Comparison of ENCODE assay signal across 22 cellular contexts in genomic region chr18:58843662-58844035, GRCh38. TPM values are rescaled to one million over a fixed set of nuclear protein-coding genes. Genes with fewer than 3 reads are reported as not detected.
DNase-seq lines count a peak whose midpoint lies in the region; ATAC-seq and TF ChIP-seq lines count a peak whose summit lies in the region.
"Had no signal": no experiment of that assay in that cellular context is flagged by ENCODE, and none has a peak within 500 bp of the region (broad histone marks: within the 10 kb centered on the region; RNA-seq: fewer than 3 reads in every experiment).

No MANE protein-coding gene starts in this region.

- peaks cover 18% of the 10 kb centered on the region for H3K4me1 Mint-ChIP-seq in stimulated activated memory B cell treated with anti-CD40 and anti-IgM and Interleukin-4, amounts not matched to agents 10 μg/mL and 1 μg/mL and 100 μg/mL, for 72 hours
- peaks cover 68% of the 10 kb centered on the region for H3K4me1 Mint-ChIP-seq in WTC11

- peak overlapping the region; percentile 64 for H3K27ac Mint-ChIP-seq in stimulated activated memory B cell treated with anti-CD40 and anti-IgM and Interleukin-4, amounts not matched to agents 10 μg/mL and 1 μg/mL and 100 μg/mL, for 72 hours
- no peak overlapping the region for H3K27ac Mint-ChIP-seq in WTC11
- H3K27ac Mint-ChIP-seq: activated naive CD4-positive, alpha-beta T cell treated with anti-CD3 and anti-CD28 coated beads, Interleukin-2, amount 50 U/mL, for 24 hours; activated T-cell treated with anti-CD3 and anti-CD28 coated beads, Interleukin-2, amount 50 U/mL, for 72 hours; naive thymus-derived CD8-positive, alpha-beta T cell had no signal

- H3K36me3 Mint-ChIP-seq in stimulated activated memory B cell treated with anti-CD40 and anti-IgM and Interleukin-4, amounts not matched to agents 10 μg/mL and 1 μg/mL and 100 μg/mL, for 72 hours = no peaks in the 10 kb centered on the region
- no peaks in the 10 kb centered on the region; the same call in 1 of the 2 replicates for H3K36me3 Mint-ChIP-seq in WTC11
- H3K36me3 Mint-ChIP-seq: activated naive CD4-positive, alpha-beta T cell treated with anti-CD3 and anti-CD28 coated beads, Interleukin-2, amount 50 U/mL, for 24 hours had no signal

- ATAC-seq in stimulated activated memory B cell treated with anti-CD40 and anti-IgM and Interleukin-4, amounts not matched to agents 10 μg/mL and 1 μg/mL and 100 μg/mL, for 72 hours = no peak
- ATAC-seq in GM19455 (IDR thresholded peaks at IDR 0.05; ENCODE audit: unreplicated experiment) = no peak
- ATAC-seq in WTC11 = no peak
- ATAC-seq: activated T-cell treated with anti-CD3 and anti-CD28 coated beads, Interleukin-2, amount 50 U/mL, for 72 hours; HepG2; naive thymus-derived CD8-positive, alpha-beta T cell; upper lobe of right lung had no signal

- no peak overlapping the region for H3K4me3 Mint-ChIP-seq in stimulated activated memory B cell treated with anti-CD40 and anti-IgM and Interleukin-4, amounts not matched to agents 10 μg/mL and 1 μg/mL and 100 μg/mL, for 72 hours
- H3K4me3 Mint-ChIP-seq in WTC11 = no peak overlapping the region
- H3K4me3 Mint-ChIP-seq: activated naive CD4-positive, alpha-beta T cell treated with anti-CD3 and anti-CD28 coated beads, Interleukin-2, amount 50 U/mL, for 24 hours; activated T-cell treated with anti-CD3 and anti-CD28 coated beads, Interleukin-2, amount 50 U/mL, for 72 hours; naive thymus-derived CD8-positive, alpha-beta T cell had no signal

- DNase-seq in NCI-H1105 treated with DMSO at 0.1 percent for 48 hours (lab: John Stamatoyannopoulos, UW) = peak; percentile 19
- DNase-seq in NCI-H1105 (lab: John Stamatoyannopoulos, UW) = no peak
- peak; percentile 97 for DNase-seq in NCI-H69 (lab: John Stamatoyannopoulos, UW)
- DNase-seq in medulla oblongata (ENCODE audit: extremely low spot score) = peak; percentile 65
- no peak for DNase-seq in WTC11 (ENCODE audit: low spot score)
- DNase-seq in NOMO-1 (lab: John Stamatoyannopoulos, UW; ENCODE audit: unreplicated experiment in 2 of 2) = no peak
- DNase-seq: activated CD4-positive, alpha-beta T cell treated with anti-CD3 and anti-CD28 coated beads for 1 hour; activated T-cell treated with anti-CD3 and anti-CD28 coated beads, Interleukin-2, amount 50 U/mL, for 72 hours; DND-41; effector memory CD4-positive, alpha-beta T cell; esophagus squamous epithelium; kidney; naive thymus-derived CD8-positive, alpha-beta T cell; NCI-H1694 treated with DMSO at 0.1 percent for 48 hours; NCI-H510A treated with DMSO at 0.1 percent for 48 hours; stimulated activated CD4-positive, alpha-beta T cell treated with anti-CD3 and anti-CD28 coated beads, Interleukin-4, amount 100 ng/mL, for 4 hours; stomach; upper lobe of right lung had no signal

- H3K27me3 Mint-ChIP-seq in stimulated activated memory B cell treated with anti-CD40 and anti-IgM and Interleukin-4, amounts not matched to agents 10 μg/mL and 1 μg/mL and 100 μg/mL, for 72 hours = no peaks in the 10 kb centered on the region
- H3K27me3 Mint-ChIP-seq in WTC11 (ENCODE audit: low read depth) = no peaks in the 10 kb centered on the region; the same call in 1 of the 2 replicates

- CTCF ChIA-PET in WTC11 (lab: Charles Lee) = interaction anchor here (1.0 to 1.6 kb wide), 4 partner anchors 23 to 75 kb away, joined by 3 to 6 read pairs (median 4); no protein-coding TSS in a partner anchor

- POLR2A ChIA-PET in WTC11 (lab: Charles Lee) = interaction anchor here (0.5 to 1.2 kb wide), 3 partner anchors 10 to 24 kb away, joined by 3 to 9 read pairs (median 7); partner anchors contain the start of gene ZNF532

- H3K9me3 Mint-ChIP-seq in stimulated activated memory B cell treated with anti-CD40 and anti-IgM and Interleukin-4, amounts not matched to agents 10 μg/mL and 1 μg/mL and 100 μg/mL, for 72 hours = no peaks in the 10 kb centered on the region
- H3K9me3 Mint-ChIP-seq in WTC11 = peaks cover 8% of the 10 kb centered on the region; the same call in 1 of the 2 replicates
- H3K9me3 Mint-ChIP-seq: activated naive CD4-positive, alpha-beta T cell treated with anti-CD3 and anti-CD28 coated beads, Interleukin-2, amount 50 U/mL, for 24 hours had no signal

- TF ChIP-seq CTCF in WTC11 (IDR thresholded peaks at IDR 0.05) = no peak

TF ChIP-seq in WTC11, 78 proteins besides CTCF, POLR2A, EP300 and RAD21:
- no peak for TF ChIP-seq E2F4 (CRISPR knock-in tag; IDR thresholded peaks at IDR 0.05; ENCODE audit: borderline replicate concordance, low read depth)
- TF ChIP-seq ARID4B (CRISPR knock-in tag; IDR thresholded peaks at IDR 0.05; ENCODE audit: borderline replicate concordance) = no peak
- TF ChIP-seq, protein P1, sequence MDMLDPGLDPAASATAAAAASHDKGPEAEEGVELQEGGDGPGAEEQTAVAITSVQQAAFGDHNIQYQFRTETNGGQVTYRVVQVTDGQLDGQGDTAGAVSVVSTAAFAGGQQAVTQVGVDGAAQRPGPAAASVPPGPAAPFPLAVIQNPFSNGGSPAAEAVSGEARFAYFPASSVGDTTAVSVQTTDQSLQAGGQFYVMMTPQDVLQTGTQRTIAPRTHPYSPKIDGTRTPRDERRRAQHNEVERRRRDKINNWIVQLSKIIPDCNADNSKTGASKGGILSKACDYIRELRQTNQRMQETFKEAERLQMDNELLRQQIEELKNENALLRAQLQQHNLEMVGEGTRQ (CRISPR knock-in tag; IDR thresholded peaks at IDR 0.05) = no peak
- no peak for TF ChIP-seq ERG (CRISPR knock-in tag; IDR thresholded peaks at IDR 0.05)
- TF ChIP-seq ZNF219 (CRISPR knock-in tag; IDR thresholded peaks at IDR 0.05; ENCODE audit: borderline replicate concordance) = no peak

RNA-seq across cellular contexts. Expression of gene ZNF532, which starts 21.0 kb away (rescaled TPM):
- 171 to 185 TPM (median 181 TPM) in 3 replicates for total RNA-seq in WTC11 (2021)
- total RNA-seq: HepG2 had no signal

Comparison
In these comparisons a context has a peak if more than half of its experiments do, and no peak if none do; other contexts are left out.
1. DNase-seq: peak in NCI-H1105 treated with DMSO at 0.1 percent for 48 hours (single experiment), NCI-H69 (single experiment) and medulla oblongata (single experiment); none in NCI-H1105 (single experiment), WTC11 (single experiment) and NOMO-1 (0 of 2).